ENCODE assay signal across 21 cellular contexts in the genomic region with DNA sequence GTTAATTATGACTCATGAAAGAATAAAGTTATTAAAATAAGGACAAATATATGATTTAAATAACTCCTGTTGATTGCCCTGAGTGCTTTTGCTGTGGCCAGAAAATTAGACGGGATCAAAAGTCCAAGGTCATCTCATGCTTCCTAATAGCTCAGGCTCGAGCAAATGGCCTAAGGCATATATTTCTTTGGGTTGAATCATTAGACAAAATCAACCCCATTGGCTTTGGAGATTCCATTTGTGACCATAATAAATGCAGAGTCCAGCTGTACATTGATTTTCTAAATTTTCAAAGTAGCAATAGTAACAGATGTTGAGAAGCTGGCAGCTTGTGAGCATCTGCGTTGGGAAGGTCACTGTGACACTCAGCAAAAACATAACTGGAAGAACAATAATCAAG.
"Had no signal": no experiment of that assay in that cellular context is flagged by ENCODE, and none has a peak within 500 bp of the region (broad histone marks: within the 10 kb centered on the region; RNA-seq: fewer than 3 reads in every experiment).

No MANE protein-coding gene starts in this region.

- H3K4me3 Mint-ChIP-seq: activated CD4-positive, alpha-beta T cell treated with anti-CD3 and anti-CD28 coated beads for 36 hours; activated CD8-positive, alpha-beta T cell treated with anti-CD3 and anti-CD28 coated beads for 36 hours; activated naive CD8-positive, alpha-beta T cell treated with anti-CD3 and anti-CD28 coated beads, Interleukin-2, amount 10 ng/mL, durations not matched to agents 7 days and 5 days; activated T-cell treated with anti-CD3 and anti-CD28 coated beads, Interleukin-2, amount 50 U/mL, for 72 hours had no signal

- H3K27ac Mint-ChIP-seq: activated CD4-positive, alpha-beta T cell treated with anti-CD3 and anti-CD28 coated beads for 36 hours; activated CD8-positive, alpha-beta T cell treated with anti-CD3 and anti-CD28 coated beads for 36 hours; activated naive CD8-positive, alpha-beta T cell treated with anti-CD3 and anti-CD28 coated beads, Interleukin-2, amount 10 ng/mL, durations not matched to agents 7 days and 5 days; activated T-helper 2 cell treated with anti-CD3 and anti-CD28 coated beads, Interferon-gamma antibody, Interleukin-2, Interleukin-4, amounts not matched to agents 10 μg/mL and 5 μg/mL and 100 μg/mL, durations not matched to agents 14 hours and 24 hours and 36 hours had no signal

- H3K9me3 Mint-ChIP-seq: activated CD8-positive, alpha-beta T cell treated with anti-CD3 and anti-CD28 coated beads for 36 hours; activated naive CD8-positive, alpha-beta T cell treated with anti-CD3 and anti-CD28 coated beads, Interleukin-2, amount 10 ng/mL, durations not matched to agents 7 days and 5 days; activated T-cell treated with anti-CD3 and anti-CD28 coated beads, Interleukin-2, amount 50 U/mL, for 72 hours; activated T-helper 2 cell treated with anti-CD3 and anti-CD28 coated beads, Interferon-gamma antibody, Interleukin-2, Interleukin-4, amounts not matched to agents 10 μg/mL and 5 μg/mL and 100 μg/mL, durations not matched to agents 14 hours and 24 hours and 36 hours had no signal

- DNase-seq: activated CD4-positive, alpha-beta T cell treated with anti-CD3 and anti-CD28 coated beads for 36 hours; activated CD8-positive, alpha-beta memory T cell treated with anti-CD3 and anti-CD28 coated beads, Interleukin-2, amount 50 U/mL, for 4 hours; activated CD8-positive, alpha-beta T cell treated with anti-CD3 and anti-CD28 coated beads for 36 hours; activated gamma-delta T cell treated with Interleukin-2 at 50 U/mL for 16 hours; activated naive CD4-positive, alpha-beta T cell treated with anti-CD3 and anti-CD28 coated beads, Interleukin-2, amount 50 U/mL, for 16 hours; activated naive CD8-positive, alpha-beta T cell treated with anti-CD3 and anti-CD28 coated beads, Interleukin-2, amount 10 ng/mL, durations not matched to agents 7 days and 5 days; activated T-cell treated with anti-CD3 and anti-CD28 coated beads, Interleukin-2, amount 50 U/mL, for 72 hours; anterior cingulate cortex; cerebellar nuclear complex; MM.1S; NCI-H1105; NCI-H1436; NCI-H187 treated with DMSO at 0.1 percent for 48 hours; NCI-H345; NCI-H510A; NCI-H748 treated with DMSO at 0.1 percent for 48 hours; PC-9; SIG-M5; T-helper 1 cell; WERI-Rb-1 had no signal

- H3K27me3 Mint-ChIP-seq: activated CD4-positive, alpha-beta T cell treated with anti-CD3 and anti-CD28 coated beads for 36 hours; activated CD8-positive, alpha-beta T cell treated with anti-CD3 and anti-CD28 coated beads for 36 hours; activated naive CD8-positive, alpha-beta T cell treated with anti-CD3 and anti-CD28 coated beads, Interleukin-2, amount 10 ng/mL, durations not matched to agents 7 days and 5 days had no signal

- H3K4me1 Mint-ChIP-seq: activated CD4-positive, alpha-beta T cell treated with anti-CD3 and anti-CD28 coated beads for 36 hours; activated naive CD8-positive, alpha-beta T cell treated with anti-CD3 and anti-CD28 coated beads, Interleukin-2, amount 10 ng/mL, durations not matched to agents 7 days and 5 days had no signal

- H3K36me3 Mint-ChIP-seq: activated naive CD8-positive, alpha-beta T cell treated with anti-CD3 and anti-CD28 coated beads, Interleukin-2, amount 10 ng/mL, durations not matched to agents 7 days and 5 days had no signal
